ENCODE assay signal across 16 cellular contexts in genomic region chr1:209080170-209080781, GRCh38.
DNase-seq lines count a peak whose midpoint lies in the region; ATAC-seq, FAIRE-seq and TF ChIP-seq lines count a peak whose summit lies in the region.
"Had no signal": no experiment of that assay in that cellular context is flagged by ENCODE, and none has a peak within 500 bp of the region (broad histone marks: within the 10 kb centered on the region; RNA-seq: fewer than 3 reads in every experiment).

No MANE protein-coding gene starts in this region.

- H3K36me3 ChIP-seq in breast epithelium: no peaks in the 10 kb centered on the region
- H3K36me3 ChIP-seq in SJSA1: no peaks in the 10 kb centered on the region
- no peaks in the 10 kb centered on the region for H3K36me3 ChIP-seq in CD8-positive, alpha-beta memory T cell (ENCODE audit: insufficient read depth, low read length)
- H3K36me3 ChIP-seq: gastroesophageal sphincter had no signal

- DNase-seq in MCF 10A (ENCODE audit: unreplicated experiment) (peak; percentile 36), breast epithelium (ENCODE audit: low spot score in 2 of 2) (no peak), SJSA1 (ENCODE audit: low read depth in 1 of 2, low spot score in 2 of 2) (peak; percentile 68 to 72), foreskin fibroblast (peak; percentile 23 to 36), urothelium cell line (ENCODE audit: low spot score) (peak; percentile 51), NCI-H2081 (lab: John Stamatoyannopoulos, UW) (no peak)
- DNase-seq in activated T-cell treated with anti-CD3 and anti-CD28 coated beads, Interleukin-2, amount 50 U/mL, for 4 hours: no peak
- no peak for DNase-seq in CD8-positive, alpha-beta memory T cell
- DNase-seq: NCI-H446; Right ventricle myocardium superior; stimulated activated CD4-positive, alpha-beta T cell treated with anti-CD3 and anti-CD28 coated beads, Interleukin-2, amount 100 ng/mL, for 24 hours had no signal

- no peak for TF ChIP-seq CTCF in MCF 10A (IDR thresholded peaks at IDR 0.05; ENCODE audit: unreplicated experiment)
- TF ChIP-seq CTCF in breast epithelium (IDR thresholded peaks at IDR 0.05): no peak
- TF ChIP-seq CTCF in foreskin fibroblast (IDR thresholded peaks at IDR 0.05; ENCODE audit: low read depth, low read length): no peak

- CTCF ChIA-PET in MCF 10A (lab: Yijun Ruan, JAX): interaction anchor here (0.6 to 1.5 kb wide), 4 partner anchors 17 to 169 kb away, joined by 3 to 5 read pairs (median 4); no protein-coding TSS in a partner anchor
- CTCF ChIA-PET in CD8-positive, alpha-beta memory T cell (lab: Charles Lee): no interaction called here

- ATAC-seq in activated T-cell treated with anti-CD3 and anti-CD28 coated beads, Interleukin-2, amount 50 U/mL, for 4 hours: no peak
- ATAC-seq: activated CD4-positive, CD25-positive, alpha-beta regulatory T cell treated with anti-CD3 and anti-CD28 coated beads, Interleukin-2, amount 50 U/mL, for 24 hours; gastroesophageal sphincter had no signal

- intact Hi-C loops in MCF 10A (cut with micrococcal nuclease) (no loop called here), breast epithelium (cut with DNase I; ENCODE audit: low total_unique reads) (no loop called here)

- POLR2A ChIA-PET in MCF 10A (lab: Yijun Ruan, JAX): no interaction called here
- POLR2A ChIA-PET in CD8-positive, alpha-beta memory T cell (lab: Charles Lee): no interaction called here

- H3K4me1 ChIP-seq in breast epithelium (no peaks in the 10 kb centered on the region), SJSA1 (replicated peaks) (peaks cover 24% of the 10 kb centered on the region)
- no peaks in the 10 kb centered on the region for H3K4me1 ChIP-seq in CD8-positive, alpha-beta memory T cell (ENCODE audit: insufficient read depth, low read length)
- H3K4me1 ChIP-seq: gastroesophageal sphincter had no signal

- H3K4me3 Mint-ChIP-seq in MCF 10A (ENCODE audit: unreplicated experiment): no peak overlapping the region
- no peak overlapping the region for H3K4me3 Mint-ChIP-seq in activated T-cell treated with anti-CD3 and anti-CD28 coated beads, Interleukin-2, amount 50 U/mL, for 4 hours
- no peak overlapping the region for H3K4me3 Mint-ChIP-seq in CD8-positive, alpha-beta memory T cell

- peaks cover 15% of the 10 kb centered on the region for H3K4me1 Mint-ChIP-seq in MCF 10A (ENCODE audit: insufficient read depth, unreplicated experiment)
- no peaks in the 10 kb centered on the region for H3K4me1 Mint-ChIP-seq in activated T-cell treated with anti-CD3 and anti-CD28 coated beads, Interleukin-2, amount 50 U/mL, for 4 hours (ENCODE audit: low read depth)
- no peaks in the 10 kb centered on the region for H3K4me1 Mint-ChIP-seq in CD8-positive, alpha-beta memory T cell

- no peaks in the 10 kb centered on the region for H3K36me3 Mint-ChIP-seq in MCF 10A (ENCODE audit: insufficient read depth, unreplicated experiment)
- no peaks in the 10 kb centered on the region for H3K36me3 Mint-ChIP-seq in activated T-cell treated with anti-CD3 and anti-CD28 coated beads, Interleukin-2, amount 50 U/mL, for 4 hours (ENCODE audit: insufficient read depth)
- H3K36me3 Mint-ChIP-seq in CD8-positive, alpha-beta memory T cell: no peaks in the 10 kb centered on the region

- H3K27ac Mint-ChIP-seq in MCF 10A (ENCODE audit: low read depth, unreplicated experiment): no peak overlapping the region
- H3K27ac Mint-ChIP-seq in CD8-positive, alpha-beta memory T cell: no peak overlapping the region
- H3K27ac Mint-ChIP-seq: activated T-helper 2 cell treated with anti-CD3 and anti-CD28 coated beads, Interferon-gamma antibody, Interleukin-2, Interleukin-4, amounts not matched to agents 10 μg/mL and 5 μg/mL and 100 μg/mL, durations not matched to agents 14 hours and 24 hours and 36 hours had no signal

- H3K9me3 ChIP-seq in breast epithelium (no peaks in the 10 kb centered on the region), SJSA1 (replicated peaks) (no peaks in the 10 kb centered on the region)
- no peaks in the 10 kb centered on the region for H3K9me3 ChIP-seq in CD8-positive, alpha-beta memory T cell (ENCODE audit: low read length)
- H3K9me3 ChIP-seq: gastroesophageal sphincter had no signal

- H3K4me3 ChIP-seq in breast epithelium (no peak overlapping the region), SJSA1 (no peak overlapping the region), foreskin fibroblast (ENCODE audit: low read depth in 1 of 2, low read length in 2 of 2) (no peak overlapping the region)
- no peak overlapping the region for H3K4me3 ChIP-seq in CD8-positive, alpha-beta memory T cell (ENCODE audit: low read length)
- H3K4me3 ChIP-seq: gastroesophageal sphincter had no signal

- no peaks in the 10 kb centered on the region for H3K27me3 Mint-ChIP-seq in MCF 10A (ENCODE audit: insufficient read depth, unreplicated experiment)
- peaks cover 1% of the 10 kb centered on the region for H3K27me3 Mint-ChIP-seq in activated T-cell treated with anti-CD3 and anti-CD28 coated beads, Interleukin-2, amount 50 U/mL, for 4 hours (ENCODE audit: low read depth)
- H3K27me3 Mint-ChIP-seq in CD8-positive, alpha-beta memory T cell: peaks cover 0 to 1% of the 10 kb centered on the region in 2 donors

- FAIRE-seq in urothelium cell line (lab: Jason Lieb, UNC): peak; percentile 40
- FAIRE-seq: A204.1, endometrium had no signal

- no peaks in the 10 kb centered on the region for H3K9me3 Mint-ChIP-seq in MCF 10A (ENCODE audit: unreplicated experiment)
- H3K9me3 Mint-ChIP-seq in activated T-cell treated with anti-CD3 and anti-CD28 coated beads, Interleukin-2, amount 50 U/mL, for 4 hours: no peaks in the 10 kb centered on the region
- H3K9me3 Mint-ChIP-seq in CD8-positive, alpha-beta memory T cell: no peaks in the 10 kb centered on the region
- H3K9me3 Mint-ChIP-seq: activated T-helper 2 cell treated with anti-CD3 and anti-CD28 coated beads, Interferon-gamma antibody, Interleukin-2, Interleukin-4, amounts not matched to agents 10 μg/mL and 5 μg/mL and 100 μg/mL, durations not matched to agents 14 hours and 24 hours and 36 hours had no signal

- no peaks in the 10 kb centered on the region for H3K27me3 ChIP-seq in breast epithelium
- no peaks in the 10 kb centered on the region for H3K27me3 ChIP-seq in SJSA1 (replicated peaks)
- H3K27me3 ChIP-seq in CD8-positive, alpha-beta memory T cell (ENCODE audit: insufficient read depth, low read length, poor library complexity, severe bottlenecking): no peaks in the 10 kb centered on the region
- H3K27me3 ChIP-seq: gastroesophageal sphincter had no signal

- TF ChIP-seq POLR2A in breast epithelium (IDR thresholded peaks at IDR 0.05): no peak

- H3K27ac ChIP-seq in breast epithelium: no peak overlapping the region
- peak overlapping the region; percentile 35 for H3K27ac ChIP-seq in SJSA1
- H3K27ac ChIP-seq in CD8-positive, alpha-beta memory T cell (ENCODE audit: low read depth, low read length): no peak overlapping the region
- H3K27ac ChIP-seq: gastroesophageal sphincter had no signal

- BruUV-seq in MCF 10A (replicated peaks; lab: Mats Ljungman, UMichigan): no TSS peak

Comparison
In these comparisons a context has a peak if more than half of its experiments do, and no peak if none do; other contexts are left out.
1. DNase-seq: peak in MCF 10A (single experiment), SJSA1 (2 of 2), foreskin fibroblast (2 of 2) and urothelium cell line (single experiment); none in breast epithelium (0 of 2), NCI-H2081 (0 of 2), activated T-cell treated with anti-CD3 and anti-CD28 coated beads, Interleukin-2, amount 50 U/mL, for 4 hours (single experiment) and CD8-positive, alpha-beta memory T cell (0 of 5).